ENCODE assay signal across 1 cellular context in the genomic region with DNA sequence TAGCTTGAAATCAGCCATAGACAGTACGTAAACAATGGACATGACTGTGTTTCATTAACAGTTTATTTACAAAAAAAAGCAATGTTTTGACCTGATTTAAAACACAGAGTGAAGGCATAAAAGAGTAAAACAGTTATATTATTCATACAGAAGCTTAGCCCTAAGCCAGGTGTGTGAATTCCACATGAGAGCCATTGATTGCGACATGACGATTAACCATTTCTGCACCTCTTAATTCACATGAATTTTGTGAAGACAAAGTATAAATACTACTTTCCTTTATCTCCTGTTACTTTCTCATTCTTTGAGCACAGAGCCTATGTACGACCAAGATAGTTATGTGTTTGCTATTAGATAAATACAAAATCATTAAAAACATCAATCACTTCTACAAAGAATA.
TF ChIP-seq lines count a peak whose summit lies in the region.

No MANE protein-coding gene starts in this region.

TF ChIP-seq in A549, 52 proteins besides CTCF, POLR2A, EP300 and RAD21 (continued from another document):
- no peak for TF ChIP-seq ATOH8 (CRISPR knock-in tag; IDR thresholded peaks at IDR 0.05; ENCODE audit: low read depth)
- no peak for TF ChIP-seq EHF (CRISPR knock-in tag; IDR thresholded peaks at IDR 0.05)
- no peak for TF ChIP-seq HES2 (IDR thresholded peaks at IDR 0.05)
- TF ChIP-seq SREBF2 (IDR thresholded peaks at IDR 0.05): no peak
- TF ChIP-seq HEYL (CRISPR knock-in tag; IDR thresholded peaks at IDR 0.05): no peak
- TF ChIP-seq RCOR1 (IDR thresholded peaks at IDR 0.05; ENCODE audit: low read depth, low read length): no peak
- TF ChIP-seq NR3C1 (IDR thresholded peaks at IDR 0.05): no peak
- no peak for TF ChIP-seq NPAS2 (CRISPR knock-in tag; IDR thresholded peaks at IDR 0.05; ENCODE audit: borderline replicate concordance)
- no peak for TF ChIP-seq NFE2L2 (conservative IDR thresholded peaks at IDR 0.05; ENCODE audit: low read length)
- no peak for TF ChIP-seq CHD2 (IDR thresholded peaks at IDR 0.05; ENCODE audit: low read length, partially characterized antibody)
- no peak for TF ChIP-seq JUNB (IDR thresholded peaks at IDR 0.05)
- TF ChIP-seq PHF8 (IDR thresholded peaks at IDR 0.05; ENCODE audit: borderline replicate concordance, low read depth): no peak
- no peak for TF ChIP-seq POLR2AphosphoS2 (conservative IDR thresholded peaks at IDR 0.05; ENCODE audit: low read length)
- no peak for TF ChIP-seq CBX8 (IDR thresholded peaks at IDR 0.05)
- TF ChIP-seq GATA3 (IDR thresholded peaks at IDR 0.05; ENCODE audit: borderline replicate concordance): no peak
TF ChIP-seq in A549: peak in this region for 0.
